11 cellular contexts compared by ENCODE assay signal in the genomic region with DNA sequence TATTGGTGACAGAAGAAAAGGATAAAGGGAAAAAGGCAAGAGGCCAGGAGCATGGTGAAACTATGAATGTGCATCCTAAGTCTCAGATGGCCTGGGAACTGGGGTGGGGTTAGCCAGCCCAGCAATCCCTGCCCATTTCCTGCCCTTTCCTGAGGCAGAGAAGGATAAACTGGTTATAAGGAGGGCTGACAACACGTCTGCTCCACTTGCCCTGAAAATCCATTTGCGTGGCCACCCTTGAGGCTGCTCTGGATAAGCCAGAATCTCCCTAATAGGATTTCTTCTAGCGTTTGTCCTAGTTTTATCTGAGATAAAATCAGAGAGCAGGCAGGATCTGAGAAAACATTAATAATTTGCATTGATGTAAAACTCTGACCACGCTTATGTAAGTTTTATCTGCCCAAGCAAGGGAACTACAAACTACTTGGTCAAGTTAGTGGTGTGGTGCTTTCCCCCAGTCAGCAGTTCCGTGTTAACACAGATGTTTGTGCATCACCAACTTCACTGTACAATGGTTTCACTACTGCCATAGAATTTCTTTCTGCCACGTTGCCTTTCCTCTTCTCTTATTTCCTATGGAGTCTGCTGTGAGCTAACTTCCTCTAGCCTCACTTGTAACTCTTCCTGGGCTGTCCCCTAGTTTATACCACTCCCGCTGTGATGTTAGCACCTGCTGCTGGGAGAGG.
DNase-seq lines count a peak whose midpoint lies in the region; ATAC-seq and TF ChIP-seq lines count a peak whose summit lies in the region.
"Had no signal": no experiment of that assay in that cellular context is flagged by ENCODE, and none has a peak within 500 bp of the region (broad histone marks: within the 10 kb centered on the region; RNA-seq: fewer than 3 reads in every experiment).

No MANE protein-coding gene starts in this region.

- H3K9me3 ChIP-seq in T-helper 17 cell (ENCODE audit: control insufficient read depth, low read length, poor library complexity, severe bottlenecking) (no peaks in the 10 kb centered on the region), smooth muscle cell (replicated peaks; ENCODE audit: low read depth) (no peaks in the 10 kb centered on the region), body of pancreas (no peaks in the 10 kb centered on the region)
- no peaks in the 10 kb centered on the region for H3K9me3 ChIP-seq in CD8-positive, alpha-beta T cell (ENCODE audit: low read length)
- H3K9me3 ChIP-seq: left ventricle myocardium inferior had no signal

- ATAC-seq in GM18508 (IDR thresholded peaks at IDR 0.05; ENCODE audit: insufficient read depth, unreplicated experiment) (peak; percentile 100), GM21390 (IDR thresholded peaks at IDR 0.05; ENCODE audit: unreplicated experiment) (peak; percentile 95), HG03066 (IDR thresholded peaks at IDR 0.05; ENCODE audit: low read depth, unreplicated experiment) (peak; percentile 91), T-helper 17 cell (peak; percentile 35), body of pancreas (no peak)
- ATAC-seq in CD8-positive, alpha-beta T cell = no peak
- ATAC-seq: right cardiac atrium had no signal

- no peaks in the 10 kb centered on the region for H3F3A ChIP-seq in smooth muscle cell (ENCODE audit: low read depth)

- no peak overlapping the region for H2AFZ ChIP-seq in smooth muscle cell (ENCODE audit: low read depth)

- intact Hi-C loops in body of pancreas (cut with DNase I) = no loop called here
- intact Hi-C loops in CD8-positive, alpha-beta T cell (cut with DNase I, micrococcal nuclease) = no loop called here

- H3K4me3 ChIP-seq in smooth muscle cell (no peak overlapping the region), body of pancreas (no peak overlapping the region)
- no peak overlapping the region for H3K4me3 ChIP-seq in CD8-positive, alpha-beta T cell (ENCODE audit: low read depth, low read length)
- H3K4me3 ChIP-seq: left ventricle myocardium inferior had no signal

- CTCF ChIA-PET in CD8-positive, alpha-beta T cell (lab: Charles Lee) = no interaction called here

- H3K9ac ChIP-seq in smooth muscle cell (ENCODE audit: low read depth) = no peak overlapping the region

- H3K4me1 ChIP-seq in smooth muscle cell (ENCODE audit: low read depth) = no peaks in the 10 kb centered on the region
- H3K4me1 ChIP-seq in body of pancreas = no peaks in the 10 kb centered on the region
- no peaks in the 10 kb centered on the region for H3K4me1 ChIP-seq in CD8-positive, alpha-beta T cell (ENCODE audit: insufficient read depth, low read length)
- H3K4me1 ChIP-seq: left ventricle myocardium inferior had no signal

- peaks cover 28% of the 10 kb centered on the region for H3K27me3 Mint-ChIP-seq in T-helper 17 cell
- H3K27me3 Mint-ChIP-seq in CD8-positive, alpha-beta T cell (ENCODE audit: low read depth) = peaks cover 6% of the 10 kb centered on the region

- H3K27ac ChIP-seq in smooth muscle cell (ENCODE audit: low read depth) (no peak overlapping the region), body of pancreas (no peak overlapping the region)
- no peak overlapping the region for H3K27ac ChIP-seq in CD8-positive, alpha-beta T cell (ENCODE audit: low read depth, low read length)
- H3K27ac ChIP-seq: left ventricle myocardium inferior had no signal

- no peaks in the 10 kb centered on the region for H3K36me3 ChIP-seq in smooth muscle cell (ENCODE audit: low read depth)
- H3K36me3 ChIP-seq in body of pancreas (replicated peaks in 1 of 2; ENCODE audit: insufficient read depth in 1 of 2, low read depth in 2 of 2) = no peaks in the 10 kb centered on the region
- no peaks in the 10 kb centered on the region for H3K36me3 ChIP-seq in CD8-positive, alpha-beta T cell (ENCODE audit: insufficient read depth, low read length)
- H3K36me3 ChIP-seq: left ventricle myocardium inferior had no signal

- DNase-seq in T-helper 17 cell = no peak
- DNase-seq in smooth muscle cell (lab: John Stamatoyannopoulos, UW; ENCODE audit: unreplicated experiment) = no peak
- no peak for DNase-seq in body of pancreas
- DNase-seq in NCI-H1417 treated with DMSO at 0.1 percent for 48 hours (lab: John Stamatoyannopoulos, UW) = no peak
- DNase-seq in CD8-positive, alpha-beta T cell = no peak
- DNase-seq: CD8-positive, alpha-beta memory T cell; left ventricle myocardium inferior; right cardiac atrium had no signal

- no peak overlapping the region for H3K4me2 ChIP-seq in smooth muscle cell

- no peaks in the 10 kb centered on the region for H4K20me1 ChIP-seq in smooth muscle cell (ENCODE audit: low read depth)

- H3K9me3 Mint-ChIP-seq in CD8-positive, alpha-beta T cell = no peaks in the 10 kb centered on the region

- H3K4me3 Mint-ChIP-seq in T-helper 17 cell = no peak overlapping the region
- H3K4me3 Mint-ChIP-seq in CD8-positive, alpha-beta T cell = no peak overlapping the region
- H3K4me3 Mint-ChIP-seq: CD8-positive, alpha-beta memory T cell had no signal

- H3K36me3 Mint-ChIP-seq in T-helper 17 cell (ENCODE audit: low read depth) = no peaks in the 10 kb centered on the region
- no peaks in the 10 kb centered on the region for H3K36me3 Mint-ChIP-seq in CD8-positive, alpha-beta T cell

- WGBS in smooth muscle cell (ENCODE audit: low lambda C conversion rate) = 76% methylated on average over 7 of the region's 7 CpGs
- 39 to 55% methylated on average over 7 of the region's 7 CpGs for WGBS in body of pancreas, 2 donors

- H3K27me3 ChIP-seq in smooth muscle cell (ENCODE audit: low read depth) (no peaks in the 10 kb centered on the region), body of pancreas (no peaks in the 10 kb centered on the region)
- no peaks in the 10 kb centered on the region for H3K27me3 ChIP-seq in CD8-positive, alpha-beta T cell (ENCODE audit: insufficient read depth, low read length)

- H3K4me1 Mint-ChIP-seq in T-helper 17 cell = no peaks in the 10 kb centered on the region
- no peaks in the 10 kb centered on the region for H3K4me1 Mint-ChIP-seq in CD8-positive, alpha-beta T cell (ENCODE audit: low read depth)
- H3K4me1 Mint-ChIP-seq: CD8-positive, alpha-beta memory T cell had no signal

- TF ChIP-seq POLR2A in body of pancreas (IDR thresholded peaks at IDR 0.05) = no peak

- POLR2A ChIA-PET in CD8-positive, alpha-beta T cell (lab: Charles Lee) = no interaction called here

- TF ChIP-seq CTCF in smooth muscle cell (IDR thresholded peaks at IDR 0.05; ENCODE audit: borderline replicate concordance, insufficient read depth, poor library complexity, severe bottlenecking) = no peak
- TF ChIP-seq CTCF in body of pancreas (IDR thresholded peaks at IDR 0.05) = no peak
- TF ChIP-seq CTCF in CD8-positive, alpha-beta T cell (IDR thresholded peaks at IDR 0.05) = no peak

- no peaks in the 10 kb centered on the region for H3K79me2 ChIP-seq in smooth muscle cell (ENCODE audit: low read depth)

- no peak overlapping the region for H3K27ac Mint-ChIP-seq in T-helper 17 cell
- no peak overlapping the region for H3K27ac Mint-ChIP-seq in CD8-positive, alpha-beta T cell
- H3K27ac Mint-ChIP-seq: CD8-positive, alpha-beta memory T cell had no signal

Comparison
In these comparisons a context has a peak if more than half of its experiments do, and no peak if none do; other contexts are left out.
1. ATAC-seq: peak in GM18508 (single experiment), GM21390 (single experiment), HG03066 (single experiment) and T-helper 17 cell (single experiment); none in body of pancreas (single experiment) and CD8-positive, alpha-beta T cell (single experiment).